12 cellular contexts compared by ENCODE assay signal in genomic region chr2:241620419-241620769, GRCh38. TPM values are rescaled to one million over a fixed set of nuclear protein-coding genes. Genes with fewer than 3 reads are reported as not detected.
A peak's percentile ranks its signal among the peaks of the same experiment; 100 is the strongest.
DNase-seq lines count a peak whose midpoint lies in the region; ATAC-seq, FAIRE-seq and TF ChIP-seq lines count a peak whose summit lies in the region.
"Had no signal": no experiment of that assay in that cellular context is flagged by ENCODE, and none has a peak within 500 bp of the region (broad histone marks: within the 10 kb centered on the region; RNA-seq: fewer than 3 reads in every experiment).

No MANE protein-coding gene starts in this region.

- intact Hi-C loops in uterus (cut with DNase I; ENCODE audit: low total_unique reads): no loop called here

- H3K27me3 ChIP-seq in keratinocyte (ENCODE audit: control insufficient read depth, extremely low read depth, insufficient read depth, low read length) (no peaks in the 10 kb centered on the region), uterus (no peaks in the 10 kb centered on the region)
- H3K27me3 ChIP-seq: BE2C, esophagus muscularis mucosa, Peyer's patch had no signal

- no peak for TF ChIP-seq POLR2A in uterus (IDR thresholded peaks at IDR 0.05)

- peak; percentile 23 for FAIRE-seq in keratinocyte (lab: Jason Lieb, UNC)

- no peak overlapping the region for H3K9ac ChIP-seq in keratinocyte (ENCODE audit: control insufficient read depth, extremely low read depth, insufficient read depth, low read length)

- H3K9me3 ChIP-seq in keratinocyte (ENCODE audit: control insufficient read depth, low read depth, low read length) (peaks cover 8% of the 10 kb centered on the region), uterus (no peaks in the 10 kb centered on the region)
- H3K9me3 ChIP-seq: BE2C, esophagus muscularis mucosa, Peyer's patch had no signal

- no peak overlapping the region for H3K4me2 ChIP-seq in keratinocyte (ENCODE audit: control insufficient read depth, extremely low read depth, insufficient read depth, low read depth, low read length)

- no peak for TF ChIP-seq CTCF in keratinocyte (optimal IDR thresholded peaks at IDR 0.05 in 1 of 3, IDR thresholded peaks at IDR 0.05 in 1 of 3, conservative IDR thresholded peaks at IDR 0.05 in 1 of 3; ENCODE audit: extremely low read depth in 1 of 3, insufficient read depth in 2 of 3, low read length in 3 of 3)
- no peak for TF ChIP-seq CTCF in glutamatergic neuron (IDR thresholded peaks at IDR 0.05; ENCODE audit: partially characterized antibody, unreplicated experiment)
- no peak for TF ChIP-seq CTCF in uterus (IDR thresholded peaks at IDR 0.05)

- peak; percentile 32 for DNase-seq in activated gamma-delta T cell treated with anti-CD3 and anti-CD28 coated beads, Interleukin-2, amount 50 U/mL, for 16 hours (ENCODE audit: low read depth)
- DNase-seq in activated gamma-delta T cell treated with Interleukin-2 at 50 U/mL for 16 hours (no peak), keratinocyte (ENCODE audit: low read depth, low spot score) (peak; percentile 35), glutamatergic neuron (no peak), uterus (no peak)
- DNase-seq in activated T-cell treated with anti-CD3 and anti-CD28 coated beads, Interleukin-2, amount 50 U/mL, for 24 hours: peak; percentile 64
- DNase-seq: BE2C, NCI-H146, Peyer's patch had no signal

- no peak overlapping the region for H3K4me3 Mint-ChIP-seq in activated T-cell treated with anti-CD3 and anti-CD28 coated beads, Interleukin-2, amount 50 U/mL, for 24 hours
- H3K4me3 Mint-ChIP-seq in stimulated activated naive CD8-positive, alpha-beta T cell treated with anti-CD3 and anti-CD28 coated beads, Interleukin-15, Interleukin-2, amounts not matched to agents 100 ng/mL and 50 ng/mL, for 24 hours: peak overlapping the region; percentile 38
- no peak overlapping the region for H3K4me3 Mint-ChIP-seq in glutamatergic neuron (ENCODE audit: unreplicated experiment)

- H3K9me3 Mint-ChIP-seq in activated T-cell treated with anti-CD3 and anti-CD28 coated beads, Interleukin-2, amount 50 U/mL, for 24 hours: peaks cover 19% of the 10 kb centered on the region
- peaks cover 4% of the 10 kb centered on the region for H3K9me3 Mint-ChIP-seq in stimulated activated naive CD8-positive, alpha-beta T cell treated with anti-CD3 and anti-CD28 coated beads, Interleukin-15, Interleukin-2, amounts not matched to agents 100 ng/mL and 50 ng/mL, for 24 hours
- H3K9me3 Mint-ChIP-seq in glutamatergic neuron (ENCODE audit: unreplicated experiment): peaks cover 2% of the 10 kb centered on the region

- H3K9me1 ChIP-seq in keratinocyte (ENCODE audit: control insufficient read depth, extremely low read depth, insufficient read depth, low read length): peaks cover 2% of the 10 kb centered on the region

- H3K36me3 ChIP-seq in keratinocyte (ENCODE audit: control insufficient read depth in 2 of 2, extremely low read depth in 1 of 2, insufficient read depth in 2 of 2, low read length in 2 of 2) (peaks cover 11 to 25% of the 10 kb centered on the region in 2 experiments), uterus (no peaks in the 10 kb centered on the region)

- no peak overlapping the region for H2AFZ ChIP-seq in keratinocyte (ENCODE audit: control insufficient read depth, low read length)

- peaks cover 10% of the 10 kb centered on the region for H4K20me1 ChIP-seq in keratinocyte (ENCODE audit: control insufficient read depth, extremely low read depth, insufficient read depth, low read length)

- peaks cover 81% of the 10 kb centered on the region for H3K79me2 ChIP-seq in keratinocyte (ENCODE audit: control insufficient read depth, insufficient read depth, low read length)

- H3K4me3 ChIP-seq in keratinocyte (ENCODE audit: control insufficient read depth in 2 of 3, extremely low read depth in 1 of 3, insufficient read depth in 2 of 3, low read depth in 1 of 3, low read length in 3 of 3) (no peak overlapping the region), uterus (no peak overlapping the region)
- H3K4me3 ChIP-seq: esophagus muscularis mucosa, Peyer's patch had no signal

- dilution Hi-C loops in keratinocyte (cut with MboI; ENCODE audit: extremely low pct_ligation_motif_present, low sequenced_read_pairs): no loop called here

- H3K27ac ChIP-seq in keratinocyte (ENCODE audit: control insufficient read depth, insufficient read depth, low read length): peak overlapping the region; percentile 31
- no peak overlapping the region for H3K27ac ChIP-seq in uterus
- H3K27ac ChIP-seq: esophagus muscularis mucosa, Peyer's patch had no signal

- peak overlapping the region; percentile 93 for H3K27ac Mint-ChIP-seq in activated T-cell treated with anti-CD3 and anti-CD28 coated beads, Interleukin-2, amount 50 U/mL, for 24 hours
- H3K27ac Mint-ChIP-seq in stimulated activated naive CD8-positive, alpha-beta T cell treated with anti-CD3 and anti-CD28 coated beads, Interleukin-15, Interleukin-2, amounts not matched to agents 100 ng/mL and 50 ng/mL, for 24 hours: peak overlapping the region; percentile 92
- no peak overlapping the region for H3K27ac Mint-ChIP-seq in glutamatergic neuron (ENCODE audit: unreplicated experiment)

- H3K36me3 Mint-ChIP-seq in activated T-cell treated with anti-CD3 and anti-CD28 coated beads, Interleukin-2, amount 50 U/mL, for 24 hours (ENCODE audit: low read depth): peaks cover 65% of the 10 kb centered on the region
- H3K36me3 Mint-ChIP-seq in stimulated activated naive CD8-positive, alpha-beta T cell treated with anti-CD3 and anti-CD28 coated beads, Interleukin-15, Interleukin-2, amounts not matched to agents 100 ng/mL and 50 ng/mL, for 24 hours (ENCODE audit: low read depth): peaks cover 45% of the 10 kb centered on the region
- H3K36me3 Mint-ChIP-seq in glutamatergic neuron (ENCODE audit: unreplicated experiment): peaks cover 5% of the 10 kb centered on the region

- ATAC-seq in GM19023 (IDR thresholded peaks at IDR 0.05; ENCODE audit: unreplicated experiment): no peak

- H3K4me1 ChIP-seq in keratinocyte (ENCODE audit: control insufficient read depth, extremely low read depth, insufficient read depth, low read length): no peaks in the 10 kb centered on the region
- H3K4me1 ChIP-seq in uterus: no peaks in the 10 kb centered on the region

- no peaks in the 10 kb centered on the region for H3K27me3 Mint-ChIP-seq in activated T-cell treated with anti-CD3 and anti-CD28 coated beads, Interleukin-2, amount 50 U/mL, for 24 hours
- no peaks in the 10 kb centered on the region for H3K27me3 Mint-ChIP-seq in stimulated activated naive CD8-positive, alpha-beta T cell treated with anti-CD3 and anti-CD28 coated beads, Interleukin-15, Interleukin-2, amounts not matched to agents 100 ng/mL and 50 ng/mL, for 24 hours
- H3K27me3 Mint-ChIP-seq in glutamatergic neuron (ENCODE audit: unreplicated experiment): peaks cover 4% of the 10 kb centered on the region

- peaks cover 50% of the 10 kb centered on the region for H3K4me1 Mint-ChIP-seq in activated T-cell treated with anti-CD3 and anti-CD28 coated beads, Interleukin-2, amount 50 U/mL, for 24 hours (ENCODE audit: low read depth)
- peaks cover 56% of the 10 kb centered on the region for H3K4me1 Mint-ChIP-seq in stimulated activated naive CD8-positive, alpha-beta T cell treated with anti-CD3 and anti-CD28 coated beads, Interleukin-15, Interleukin-2, amounts not matched to agents 100 ng/mL and 50 ng/mL, for 24 hours (ENCODE audit: low read depth)
- H3K4me1 Mint-ChIP-seq in glutamatergic neuron (ENCODE audit: low read depth, unreplicated experiment): peaks cover 8% of the 10 kb centered on the region

RNA-seq across cellular contexts. Expression of gene THAP4, which starts 16.6 kb away (rescaled TPM):
- 30.3 to 39.5 TPM (median 36.2 TPM) in 3 replicates for polyA plus RNA-seq in keratinocyte
- polyA plus RNA-seq in keratinocyte (2011; ENCODE audit: low read depth): 58.2 TPM
- 37.0 and 61.8 TPM in 2 replicates for polyA plus RNA-seq in keratinocyte (2011; cell fraction: cytosol; rRNA removed)
- polyA plus RNA-seq in keratinocyte (2011; cell fraction: nucleus; rRNA removed): 26.1 and 35.5 TPM in 2 replicates
- 46.7 and 60.7 TPM in 2 replicates for polyA plus RNA-seq in keratinocyte (2012; ENCODE audit: low replicate concordance)
- 32.3 to 133 TPM (median 43.7 TPM) in 3 replicates for polyA minus RNA-seq in keratinocyte
- polyA minus RNA-seq in keratinocyte (2011; cell fraction: cytosol; rRNA and poly(A)+ RNA removed): 85.2 TPM
- 12.6 and 13.3 TPM in 2 replicates for polyA minus RNA-seq in keratinocyte (2011; cell fraction: nucleus; rRNA and poly(A)+ RNA removed)
- 32.4 TPM for total RNA-seq in glutamatergic neuron (ENCODE audit: unreplicated experiment)
- total RNA-seq in uterus: 10 to 100 TPM; 21.2 to 42.7 (median 28.9) TPM

RNA-seq across cellular contexts. Expression of gene ATG4B, which starts 17.1 kb away (rescaled TPM):
- polyA plus RNA-seq in keratinocyte: 69.0 to 96.0 TPM (median 72.3 TPM) in 3 replicates
- 49.0 TPM for polyA plus RNA-seq in keratinocyte (2011; ENCODE audit: low read depth)
- polyA plus RNA-seq in keratinocyte (2011; cell fraction: cytosol; rRNA removed): 49.2 and 49.7 TPM in 2 replicates
- 145 and 159 TPM in 2 replicates for polyA plus RNA-seq in keratinocyte (2011; cell fraction: nucleus; rRNA removed)
- polyA plus RNA-seq in keratinocyte (2012; ENCODE audit: low replicate concordance): 61.8 and 70.3 TPM in 2 replicates
- polyA minus RNA-seq in keratinocyte: 80.0 to 134 TPM (median 101 TPM) in 3 replicates
- 72.3 TPM for polyA minus RNA-seq in keratinocyte (2011; cell fraction: cytosol; rRNA and poly(A)+ RNA removed)
- 78.1 and 93.3 TPM in 2 replicates for polyA minus RNA-seq in keratinocyte (2011; cell fraction: nucleus; rRNA and poly(A)+ RNA removed)
- 115 TPM for total RNA-seq in glutamatergic neuron (ENCODE audit: unreplicated experiment)
- total RNA-seq in uterus: 10 to 100 TPM; 14.4 to 99.8 (median 56.7) TPM

Comparison
In these comparisons a context has a peak if more than half of its experiments do, and no peak if none do; other contexts are left out.
1. DNase-seq: peak in activated gamma-delta T cell treated with anti-CD3 and anti-CD28 coated beads, Interleukin-2, amount 50 U/mL, for 16 hours (single experiment), activated T-cell treated with anti-CD3 and anti-CD28 coated beads, Interleukin-2, amount 50 U/mL, for 24 hours (single experiment) and keratinocyte (single experiment); none in activated gamma-delta T cell treated with Interleukin-2 at 50 U/mL for 16 hours (single experiment), glutamatergic neuron (single experiment) and uterus (0 of 2).